Comparison of ENCODE assay signal across 8 cellular contexts in genomic region chr3:120004008-120004498, GRCh38.
DNase-seq lines count a peak whose midpoint lies in the region; ATAC-seq, FAIRE-seq and TF ChIP-seq lines count a peak whose summit lies in the region.
"Not testable (repeated sequence)": the region's sequence is repeated elsewhere in the genome, so short reads cannot be mapped to it uniquely, and the experiment has no call there.

No MANE protein-coding gene starts in this region.

- TF ChIP-seq POLR2A in H1 (IDR thresholded peaks at IDR 0.05; ENCODE audit: control extremely low read depth in 1 of 2, low read depth in 2 of 2, low read length in 2 of 2) = not testable (repeated sequence)

- not testable (repeated sequence) for H3K23me2 ChIP-seq in H1 (ENCODE audit: low read depth, low read length)

- not testable (repeated sequence) for TF ChIP-seq CTCF in A673 (conservative IDR thresholded peaks at IDR 0.05; ENCODE audit: low read depth, low read length); hepatocyte (IDR thresholded peaks at IDR 0.05; ENCODE audit: poor library complexity)
- TF ChIP-seq CTCF in H1 (IDR thresholded peaks at IDR 0.05; ENCODE audit: control extremely low read depth in 1 of 3, insufficient read depth in 1 of 3, low read depth in 1 of 3, low read length in 3 of 3) = peak in 1 of 3 experiments; percentile 16; a peak in 1 of 4 replicates

- peak overlapping the region; percentile 17 for H4K91ac ChIP-seq in H1 (replicated peaks; ENCODE audit: insufficient read length, low read length)

- not testable (repeated sequence) for H4K20me1 ChIP-seq in H1 (replicated peaks in 1 of 2; ENCODE audit: control insufficient read depth in 1 of 2, insufficient read depth in 2 of 2, low read length in 2 of 2)
- peaks cover 74% of the 10 kb centered on the region for H4K20me1 ChIP-seq in hepatocyte (ENCODE audit: insufficient read depth, poor library complexity, severe bottlenecking)

- H3K56ac ChIP-seq in H1 (replicated peaks; ENCODE audit: insufficient read length, low read depth, low read length) = not testable (repeated sequence)

- H3K9me3 Mint-ChIP-seq in activated T-helper 17 cell treated with anti-CD3 and anti-CD28 coated beads, Interleukin-2, amount 50 U/mL, for 72 hours = peaks cover 14% of the 10 kb centered on the region
- H3K9me3 Mint-ChIP-seq in naive thymus-derived CD4-positive, alpha-beta T cell = peaks cover 5 to 47% (median 21%) of the 10 kb centered on the region in 11 donors

- not testable (repeated sequence) for H3K4me1 ChIP-seq in A673 (ENCODE audit: insufficient read depth, low read length, poor library complexity, severe bottlenecking); H1 (replicated peaks in 1 of 4; ENCODE audit: control insufficient read depth in 3 of 4, insufficient read depth in 4 of 4, low read length in 3 of 4); hepatocyte (ENCODE audit: insufficient read depth); naive thymus-derived CD4-positive, alpha-beta T cell (ENCODE audit: control insufficient read depth in 2 of 2, insufficient read depth in 2 of 2, low read length in 2 of 2)

- not testable (repeated sequence) for H3K4ac ChIP-seq in H1 (replicated peaks; ENCODE audit: insufficient read length, low read depth, low read length)

- H3K4me3 Mint-ChIP-seq in activated T-helper 17 cell treated with anti-CD3 and anti-CD28 coated beads, Interleukin-2, amount 50 U/mL, for 72 hours = peak overlapping the region; percentile 13
- H3K4me3 Mint-ChIP-seq in naive thymus-derived CD4-positive, alpha-beta T cell = peak overlapping the region in 6 of 10 donors; percentile 11 to 77 (median 33)

- peaks cover 34% of the 10 kb centered on the region for H3K36me3 Mint-ChIP-seq in activated T-helper 17 cell treated with anti-CD3 and anti-CD28 coated beads, Interleukin-2, amount 50 U/mL, for 72 hours (ENCODE audit: low read depth)
- peaks cover 29 to 62% (median 53%) of the 10 kb centered on the region in 5 donors for H3K36me3 Mint-ChIP-seq in naive thymus-derived CD4-positive, alpha-beta T cell

- peak overlapping the region; percentile 55; the same call in 1 of the 2 replicates for H3K18ac ChIP-seq in H1 (ENCODE audit: extremely low read depth, low read length)

- not testable (repeated sequence) for H3K27ac ChIP-seq in A673 (ENCODE audit: low read depth, low read length, poor library complexity, severe bottlenecking); hepatocyte; naive thymus-derived CD4-positive, alpha-beta T cell (ENCODE audit: low read depth, low read length)
- H3K27ac ChIP-seq in H1 (ENCODE audit: low read depth, low read length) = peak overlapping the region; percentile 4; the same call in 1 of the 2 replicates

- H3K9me3 ChIP-seq in A673 (ENCODE audit: low read depth, low read length, poor library complexity, severe bottlenecking); H1 (ENCODE audit: insufficient read depth in 2 of 2, low read depth in 1 of 2, low read length in 1 of 2); hepatocyte (ENCODE audit: low read depth); naive thymus-derived CD4-positive, alpha-beta T cell (ENCODE audit: control insufficient read depth in 2 of 3, low read length in 3 of 3): not testable (repeated sequence)

- H2BK5ac ChIP-seq in H1 (ENCODE audit: low read depth, low read length) = peak overlapping the region; percentile 57

- H4K5ac ChIP-seq in H1 (ENCODE audit: insufficient read length, low read depth, low read length) = not testable (repeated sequence)

- peak overlapping the region; percentile 11; the same call in 1 of the 2 replicates for H2AK5ac ChIP-seq in H1 (ENCODE audit: low read depth, low read length)

- intact Hi-C loops in A673 (cut with micrococcal nuclease; ENCODE audit: unreplicated experiment); naive thymus-derived CD4-positive, alpha-beta T cell (cut with micrococcal nuclease): not testable (repeated sequence)

- not testable (repeated sequence) for H3K9me2 ChIP-seq in hepatocyte (replicated peaks; ENCODE audit: insufficient read depth)

- DNase-seq in A673 (ENCODE audit: low spot score) = peak; percentile 58
- peak in 55 of 76 experiments; percentile 1 to 74 (median 33) for DNase-seq in HUDEP-2 (lab: John Stamatoyannopoulos, UW; ENCODE audit: unreplicated experiment in 76 of 76)
- DNase-seq in SK-N-DZ (ENCODE audit: low spot score) = peak; percentile 5
- peak; percentile 62 to 71 for DNase-seq in H1 (ENCODE audit: low read depth in 1 of 2, low spot score in 2 of 2)
- DNase-seq in hepatocyte (ENCODE audit: low spot score) = peak; percentile 25
- DNase-seq in naive thymus-derived CD4-positive, alpha-beta T cell = not testable (repeated sequence)
- peak; percentile 19 for DNase-seq in stimulated activated CD4-positive, alpha-beta T cell treated with anti-CD3 and anti-CD28 coated beads, Interleukin-1b, Interleukin-23, amount 100 ng/mL, for 48 hours

- H3K79me1 ChIP-seq in H1 (ENCODE audit: low read depth, low read length) = not testable (repeated sequence)

- H3K27me3 Mint-ChIP-seq in activated T-helper 17 cell treated with anti-CD3 and anti-CD28 coated beads, Interleukin-2, amount 50 U/mL, for 72 hours; naive thymus-derived CD4-positive, alpha-beta T cell: not testable (repeated sequence)

- H3K4me2 ChIP-seq in H1 (ENCODE audit: insufficient read depth in 1 of 2, low read depth in 2 of 2, low read length in 2 of 2) = peak overlapping the region; percentile 22 to 60
- not testable (repeated sequence) for H3K4me2 ChIP-seq in hepatocyte

- not testable (repeated sequence) for H3K36me3 ChIP-seq in A673 (ENCODE audit: insufficient read depth, low read length, poor library complexity, severe bottlenecking); H1 (ENCODE audit: control insufficient read depth in 2 of 4, insufficient read depth in 4 of 4, low read length in 3 of 4); hepatocyte (replicated peaks; ENCODE audit: insufficient read depth, low read depth)
- H3K36me3 ChIP-seq in naive thymus-derived CD4-positive, alpha-beta T cell (ENCODE audit: control insufficient read depth in 2 of 3, insufficient read depth in 3 of 3, low read length in 3 of 3) = peaks cover 0 to 10% (median 0%) of the 10 kb centered on the region in 3 experiments

- 63% methylated on average over 11 of the region's 11 CpGs; no CpG with 5 or more reads in 1 of the 2 experiments for WGBS in H1 (ENCODE audit: extremely low coverage in 1 of 2, insufficient coverage in 1 of 2, insufficient read length in 1 of 2, insufficient replicate concordance in 2 of 2, low coverage in 1 of 2, low lambda C conversion rate in 2 of 2, missing lambda C conversion rate in 1 of 2), 2 experiments
- 61% methylated on average over 11 of the region's 11 CpGs for WGBS in hepatocyte (ENCODE audit: low lambda C conversion rate, missing lambda C conversion rate)

- not testable (repeated sequence) for H3K27me3 ChIP-seq in A673 (replicated peaks; ENCODE audit: insufficient read depth, low read depth, low read length, poor library complexity); H1 (replicated peaks in 1 of 4; ENCODE audit: control insufficient read depth in 3 of 4, extremely low read depth in 1 of 4, insufficient read depth in 3 of 4, low read length in 3 of 4); hepatocyte; naive thymus-derived CD4-positive, alpha-beta T cell (ENCODE audit: control insufficient read depth in 2 of 2, insufficient read depth in 2 of 2, low read length in 2 of 2)

- H2AFZ ChIP-seq in H1 (ENCODE audit: low read length); hepatocyte: not testable (repeated sequence)

- H3K9ac ChIP-seq in H1 (replicated peaks in 1 of 4; ENCODE audit: extremely low read depth in 1 of 4, low read depth in 3 of 4, low read length in 3 of 4) = peak overlapping the region in 1 of 4 experiments; percentile 8; a peak in 1 of 7 replicates

- H3K4me3 ChIP-seq in A673 (ENCODE audit: low read depth, low read length, poor library complexity, severe bottlenecking); hepatocyte; naive thymus-derived CD4-positive, alpha-beta T cell (ENCODE audit: low read length): not testable (repeated sequence)
- peak overlapping the region in 2 of 4 experiments; percentile 14 to 19; a peak in 4 of 8 replicates for H3K4me3 ChIP-seq in H1 (ENCODE audit: extremely low read depth in 1 of 4, insufficient read depth in 2 of 4, low read depth in 3 of 4, low read length in 4 of 4)

- ATAC-seq in activated T-helper 17 cell treated with anti-CD3 and anti-CD28 coated beads, Interleukin-2, amount 50 U/mL, for 72 hours (replicated peaks); naive thymus-derived CD4-positive, alpha-beta T cell: not testable (repeated sequence)

- FAIRE-seq in H1 (lab: Jason Lieb, UNC) = not testable (repeated sequence)

- not testable (repeated sequence) for BruUV-seq in A673 (replicated peaks; lab: Mats Ljungman, UMichigan)

- CTCF ChIA-PET in A673 (lab: Charles Lee); H1 (lab: Charles Lee; ENCODE audit: partially characterized antibody); naive thymus-derived CD4-positive, alpha-beta T cell (lab: Charles Lee): not testable (repeated sequence)

- not testable (repeated sequence) for H3K14ac ChIP-seq in H1 (ENCODE audit: insufficient read length)

- POLR2A ChIA-PET in A673 (lab: Charles Lee; ENCODE audit: low non-redundant PET); H1 (lab: Charles Lee; ENCODE audit: partially characterized antibody); naive thymus-derived CD4-positive, alpha-beta T cell (lab: Charles Lee): not testable (repeated sequence)

- H3K23ac ChIP-seq in H1 (ENCODE audit: insufficient read length) = not testable (repeated sequence)

- not testable (repeated sequence) for H2BK15ac ChIP-seq in H1 (ENCODE audit: low read length)

- H2BK120ac ChIP-seq in H1 (replicated peaks; ENCODE audit: low read depth, low read length) = not testable (repeated sequence)

- TF ChIP-seq RAD21 in H1 (IDR thresholded peaks at IDR 0.05 in 1 of 2, conservative IDR thresholded peaks at IDR 0.05 in 1 of 2; ENCODE audit: low read depth in 2 of 2, low read length in 2 of 2) = 0 out of 4 replicates have a peak, but pooled peaks of 1 of the 2 experiments have one; percentile 10

- peak overlapping the region; percentile 62; the same call in 1 of the 2 replicates for H2BK12ac ChIP-seq in H1 (ENCODE audit: low read depth, low read length)

- peaks cover 0 to 79% of the 10 kb centered on the region in 2 experiments; a peak in 2 of 4 replicates for H3K79me2 ChIP-seq in H1 (ENCODE audit: control insufficient read depth in 1 of 2, insufficient read depth in 2 of 2, low read length in 2 of 2)
- H3K79me2 ChIP-seq in hepatocyte = peaks cover 97% of the 10 kb centered on the region

- peaks cover 39% of the 10 kb centered on the region for H3K4me1 Mint-ChIP-seq in activated T-helper 17 cell treated with anti-CD3 and anti-CD28 coated beads, Interleukin-2, amount 50 U/mL, for 72 hours
- peaks cover 14 to 86% (median 78%) of the 10 kb centered on the region in 7 donors for H3K4me1 Mint-ChIP-seq in naive thymus-derived CD4-positive, alpha-beta T cell

- not testable (repeated sequence) for H2BK20ac ChIP-seq in H1 (ENCODE audit: low read length)

- not testable (repeated sequence) for H4K8ac ChIP-seq in H1 (ENCODE audit: extremely low read depth, insufficient read depth, low read length)

- TF ChIP-seq EP300 in H1 (IDR thresholded peaks at IDR 0.05; ENCODE audit: borderline replicate concordance in 1 of 2, low read depth in 2 of 2, low read length in 2 of 2) = peak in 1 of 2 experiments; percentile 48; a peak in 1 of 3 replicates

- H3K27ac Mint-ChIP-seq in activated T-helper 17 cell treated with anti-CD3 and anti-CD28 coated beads, Interleukin-2, amount 50 U/mL, for 72 hours = not testable (repeated sequence)
- peak overlapping the region in 1 of 9 donors; percentile 38 for H3K27ac Mint-ChIP-seq in naive thymus-derived CD4-positive, alpha-beta T cell
